Comparison of ENCODE assay signal across 7 cellular contexts in genomic region chr13:24599019-24599683, GRCh38.
DNase-seq lines count a peak whose midpoint lies in the region; ATAC-seq and TF ChIP-seq lines count a peak whose summit lies in the region.
"Not testable (repeated sequence)": the region's sequence is repeated elsewhere in the genome, so short reads cannot be mapped to it uniquely, and the experiment has no call there.

No MANE protein-coding gene starts in this region.

- H3K27me3 ChIP-seq in CD8-positive, alpha-beta memory T cell (ENCODE audit: insufficient read depth, low read length, poor library complexity, severe bottlenecking), result not testable (repeated sequence)

- H3K4me1 ChIP-seq in CD8-positive, alpha-beta memory T cell (ENCODE audit: insufficient read depth, low read length), result not testable (repeated sequence)

- POLR2A ChIA-PET in CD8-positive, alpha-beta memory T cell (lab: Charles Lee); activated naive CD8-positive, alpha-beta T cell treated with anti-CD3 and anti-CD28 coated beads, Interleukin-2, amount 10 ng/mL, durations not matched to agents 7 days and 5 days (lab: Charles Lee): not testable (repeated sequence)
- POLR2A ChIA-PET in activated CD8-positive, alpha-beta T cell treated with anti-CD3 and anti-CD28 coated beads for 36 hours (lab: Charles Lee), result interaction anchor here (1.1 kb wide), 1 partner anchor 27 kb away, joined by 4 read pairs; no protein-coding TSS in a partner anchor

- peaks cover 0 to 10% (median 2%) of the 10 kb centered on the region in 5 donors for H3K9me3 Mint-ChIP-seq in CD8-positive, alpha-beta memory T cell
- H3K9me3 Mint-ChIP-seq in T-helper 2 cell treated with Interferon-gamma antibody and Interleukin-4, amounts not matched to agents 5 μg/mL and 100 μg/mL, for 36 hours, result peaks cover 13% of the 10 kb centered on the region
- H3K9me3 Mint-ChIP-seq in activated CD8-positive, alpha-beta T cell treated with anti-CD3 and anti-CD28 coated beads for 36 hours, result peaks cover 18% of the 10 kb centered on the region
- H3K9me3 Mint-ChIP-seq in activated T-helper 17 cell treated with anti-CD3 and anti-CD28 coated beads, Interleukin-2, amount 50 U/mL, for 72 hours; stimulated activated effector memory CD8-positive, alpha-beta T cell treated with anti-CD3 and anti-CD28 coated beads, Interleukin-12 subunit alpha, Interleukin-12 subunit beta, amount 100 ng/mL, for 72 hours: not testable (repeated sequence)
- H3K9me3 Mint-ChIP-seq in activated naive CD8-positive, alpha-beta T cell treated with anti-CD3 and anti-CD28 coated beads, Interleukin-2, amount 10 ng/mL, durations not matched to agents 7 days and 5 days, result peaks cover 10% of the 10 kb centered on the region
- peaks cover 10% of the 10 kb centered on the region for H3K9me3 Mint-ChIP-seq in memory B cell

- CTCF ChIA-PET in CD8-positive, alpha-beta memory T cell (lab: Charles Lee), result interaction anchor here (1.2 to 1.4 kb wide), 2 partner anchors 19 to 25 kb away, joined by 3 read pairs; no protein-coding TSS in a partner anchor
- CTCF ChIA-PET in activated CD8-positive, alpha-beta T cell treated with anti-CD3 and anti-CD28 coated beads for 36 hours (lab: Charles Lee), result interaction anchor here (1.4 kb wide), 1 partner anchor 84 kb away, joined by 4 read pairs; no protein-coding TSS in a partner anchor

- peaks cover 27 to 47% (median 38%) of the 10 kb centered on the region in 3 donors for H3K4me1 Mint-ChIP-seq in CD8-positive, alpha-beta memory T cell
- H3K4me1 Mint-ChIP-seq in T-helper 2 cell treated with Interferon-gamma antibody and Interleukin-4, amounts not matched to agents 5 μg/mL and 100 μg/mL, for 36 hours (ENCODE audit: low read depth), result peaks cover 35% of the 10 kb centered on the region
- peaks cover 52% of the 10 kb centered on the region for H3K4me1 Mint-ChIP-seq in activated CD8-positive, alpha-beta T cell treated with anti-CD3 and anti-CD28 coated beads for 36 hours (ENCODE audit: low read depth)
- H3K4me1 Mint-ChIP-seq in activated T-helper 17 cell treated with anti-CD3 and anti-CD28 coated beads, Interleukin-2, amount 50 U/mL, for 72 hours, result peaks cover 28% of the 10 kb centered on the region
- H3K4me1 Mint-ChIP-seq in activated naive CD8-positive, alpha-beta T cell treated with anti-CD3 and anti-CD28 coated beads, Interleukin-2, amount 10 ng/mL, durations not matched to agents 7 days and 5 days, result peaks cover 21% of the 10 kb centered on the region
- H3K4me1 Mint-ChIP-seq in memory B cell, result peaks cover 20% of the 10 kb centered on the region
- peaks cover 42% of the 10 kb centered on the region for H3K4me1 Mint-ChIP-seq in stimulated activated effector memory CD8-positive, alpha-beta T cell treated with anti-CD3 and anti-CD28 coated beads, Interleukin-12 subunit alpha, Interleukin-12 subunit beta, amount 100 ng/mL, for 72 hours

- peaks cover 0 to 14% (median 2%) of the 10 kb centered on the region in 3 donors for H3K36me3 Mint-ChIP-seq in CD8-positive, alpha-beta memory T cell
- H3K36me3 Mint-ChIP-seq in T-helper 2 cell treated with Interferon-gamma antibody and Interleukin-4, amounts not matched to agents 5 μg/mL and 100 μg/mL, for 36 hours (ENCODE audit: low read depth), result peaks cover 11% of the 10 kb centered on the region
- H3K36me3 Mint-ChIP-seq in activated CD8-positive, alpha-beta T cell treated with anti-CD3 and anti-CD28 coated beads for 36 hours (ENCODE audit: low read depth), result peaks cover 15% of the 10 kb centered on the region
- not testable (repeated sequence) for H3K36me3 Mint-ChIP-seq in activated T-helper 17 cell treated with anti-CD3 and anti-CD28 coated beads, Interleukin-2, amount 50 U/mL, for 72 hours (ENCODE audit: low read depth); activated naive CD8-positive, alpha-beta T cell treated with anti-CD3 and anti-CD28 coated beads, Interleukin-2, amount 10 ng/mL, durations not matched to agents 7 days and 5 days; memory B cell; stimulated activated effector memory CD8-positive, alpha-beta T cell treated with anti-CD3 and anti-CD28 coated beads, Interleukin-12 subunit alpha, Interleukin-12 subunit beta, amount 100 ng/mL, for 72 hours

- DNase-seq in CD8-positive, alpha-beta memory T cell; T-helper 2 cell treated with Interferon-gamma antibody and Interleukin-4, amounts not matched to agents 5 μg/mL and 100 μg/mL, for 36 hours (ENCODE audit: low spot score); activated CD8-positive, alpha-beta T cell treated with anti-CD3 and anti-CD28 coated beads for 36 hours; activated naive CD8-positive, alpha-beta T cell treated with anti-CD3 and anti-CD28 coated beads, Interleukin-2, amount 10 ng/mL, durations not matched to agents 7 days and 5 days; memory B cell (ENCODE audit: low spot score in 2 of 2); stimulated activated effector memory CD8-positive, alpha-beta T cell treated with anti-CD3 and anti-CD28 coated beads, Interleukin-12 subunit alpha, Interleukin-12 subunit beta, amount 100 ng/mL, for 72 hours (ENCODE audit: low spot score in 2 of 2): not testable (repeated sequence)

- H3K36me3 ChIP-seq in CD8-positive, alpha-beta memory T cell (ENCODE audit: insufficient read depth, low read length), result not testable (repeated sequence)

- ATAC-seq in activated CD8-positive, alpha-beta T cell treated with anti-CD3 and anti-CD28 coated beads for 36 hours, result peak; percentile 58
- peak; percentile 57 for ATAC-seq in activated T-helper 17 cell treated with anti-CD3 and anti-CD28 coated beads, Interleukin-2, amount 50 U/mL, for 72 hours (replicated peaks)
- ATAC-seq in activated naive CD8-positive, alpha-beta T cell treated with anti-CD3 and anti-CD28 coated beads, Interleukin-2, amount 10 ng/mL, durations not matched to agents 7 days and 5 days (ENCODE audit: low read depth); memory B cell (ENCODE audit: low read depth): not testable (repeated sequence)
- ATAC-seq in stimulated activated effector memory CD8-positive, alpha-beta T cell treated with anti-CD3 and anti-CD28 coated beads, Interleukin-12 subunit alpha, Interleukin-12 subunit beta, amount 100 ng/mL, for 72 hours, result peak; percentile 42

- peak overlapping the region in 6 of 7 donors; percentile 9 to 71 (median 54) for H3K4me3 Mint-ChIP-seq in CD8-positive, alpha-beta memory T cell
- peak overlapping the region; percentile 75 for H3K4me3 Mint-ChIP-seq in T-helper 2 cell treated with Interferon-gamma antibody and Interleukin-4, amounts not matched to agents 5 μg/mL and 100 μg/mL, for 36 hours
- not testable (repeated sequence) for H3K4me3 Mint-ChIP-seq in activated CD8-positive, alpha-beta T cell treated with anti-CD3 and anti-CD28 coated beads for 36 hours
- H3K4me3 Mint-ChIP-seq in activated T-helper 17 cell treated with anti-CD3 and anti-CD28 coated beads, Interleukin-2, amount 50 U/mL, for 72 hours, result peak overlapping the region; percentile 61
- H3K4me3 Mint-ChIP-seq in activated naive CD8-positive, alpha-beta T cell treated with anti-CD3 and anti-CD28 coated beads, Interleukin-2, amount 10 ng/mL, durations not matched to agents 7 days and 5 days, result peak overlapping the region; percentile 7
- peak overlapping the region; percentile 37 for H3K4me3 Mint-ChIP-seq in memory B cell
- peak overlapping the region; percentile 51 for H3K4me3 Mint-ChIP-seq in stimulated activated effector memory CD8-positive, alpha-beta T cell treated with anti-CD3 and anti-CD28 coated beads, Interleukin-12 subunit alpha, Interleukin-12 subunit beta, amount 100 ng/mL, for 72 hours

- not testable (repeated sequence) for H3K4me3 ChIP-seq in CD8-positive, alpha-beta memory T cell (ENCODE audit: low read length)

- H3K27me3 Mint-ChIP-seq in CD8-positive, alpha-beta memory T cell; T-helper 2 cell treated with Interferon-gamma antibody and Interleukin-4, amounts not matched to agents 5 μg/mL and 100 μg/mL, for 36 hours (ENCODE audit: low read depth); activated CD8-positive, alpha-beta T cell treated with anti-CD3 and anti-CD28 coated beads for 36 hours; activated T-helper 17 cell treated with anti-CD3 and anti-CD28 coated beads, Interleukin-2, amount 50 U/mL, for 72 hours; activated naive CD8-positive, alpha-beta T cell treated with anti-CD3 and anti-CD28 coated beads, Interleukin-2, amount 10 ng/mL, durations not matched to agents 7 days and 5 days; memory B cell: not testable (repeated sequence)

- H3K27ac ChIP-seq in CD8-positive, alpha-beta memory T cell (ENCODE audit: low read depth, low read length), result not testable (repeated sequence)

- not testable (repeated sequence) for TF ChIP-seq CTCF in activated CD8-positive, alpha-beta T cell treated with anti-CD3 and anti-CD28 coated beads for 36 hours (IDR thresholded peaks at IDR 0.05)

- intact Hi-C loops in activated CD8-positive, alpha-beta T cell treated with anti-CD3 and anti-CD28 coated beads for 36 hours (cut with micrococcal nuclease), result not testable (repeated sequence)

- H3K9me3 ChIP-seq in CD8-positive, alpha-beta memory T cell (ENCODE audit: low read length), result not testable (repeated sequence)

- H3K27ac Mint-ChIP-seq in CD8-positive, alpha-beta memory T cell, result peak overlapping the region in 7 of 8 donors; percentile 11 to 88 (median 83)
- peak overlapping the region; percentile 85 for H3K27ac Mint-ChIP-seq in T-helper 2 cell treated with Interferon-gamma antibody and Interleukin-4, amounts not matched to agents 5 μg/mL and 100 μg/mL, for 36 hours
- peak overlapping the region; percentile 91 for H3K27ac Mint-ChIP-seq in activated CD8-positive, alpha-beta T cell treated with anti-CD3 and anti-CD28 coated beads for 36 hours
- H3K27ac Mint-ChIP-seq in activated T-helper 17 cell treated with anti-CD3 and anti-CD28 coated beads, Interleukin-2, amount 50 U/mL, for 72 hours, result peak overlapping the region; percentile 49
- H3K27ac Mint-ChIP-seq in activated naive CD8-positive, alpha-beta T cell treated with anti-CD3 and anti-CD28 coated beads, Interleukin-2, amount 10 ng/mL, durations not matched to agents 7 days and 5 days, result peak overlapping the region; percentile 27
- H3K27ac Mint-ChIP-seq in memory B cell, result peak overlapping the region; percentile 80
- H3K27ac Mint-ChIP-seq in stimulated activated effector memory CD8-positive, alpha-beta T cell treated with anti-CD3 and anti-CD28 coated beads, Interleukin-12 subunit alpha, Interleukin-12 subunit beta, amount 100 ng/mL, for 72 hours, result peak overlapping the region; percentile 90

Comparison
In these comparisons a context has a peak if more than half of its experiments do, and no peak if none do; other contexts are left out.
1. H3K27ac Mint-ChIP-seq: peak in every context shown above with its lines; median percentile 91 in activated CD8-positive, alpha-beta T cell treated with anti-CD3 and anti-CD28 coated beads for 36 hours; 90 in stimulated activated effector memory CD8-positive, alpha-beta T cell treated with anti-CD3 and anti-CD28 coated beads, Interleukin-12 subunit alpha, Interleukin-12 subunit beta, amount 100 ng/mL, for 72 hours; 85 in T-helper 2 cell treated with Interferon-gamma antibody and Interleukin-4, amounts not matched to agents 5 μg/mL and 100 μg/mL, for 36 hours; 83 in CD8-positive, alpha-beta memory T cell; 80 in memory B cell; 49 in activated T-helper 17 cell treated with anti-CD3 and anti-CD28 coated beads, Interleukin-2, amount 50 U/mL, for 72 hours; 27 in activated naive CD8-positive, alpha-beta T cell treated with anti-CD3 and anti-CD28 coated beads, Interleukin-2, amount 10 ng/mL, durations not matched to agents 7 days and 5 days.